ENCODE assay signal across 9 cellular contexts in the genomic region with DNA sequence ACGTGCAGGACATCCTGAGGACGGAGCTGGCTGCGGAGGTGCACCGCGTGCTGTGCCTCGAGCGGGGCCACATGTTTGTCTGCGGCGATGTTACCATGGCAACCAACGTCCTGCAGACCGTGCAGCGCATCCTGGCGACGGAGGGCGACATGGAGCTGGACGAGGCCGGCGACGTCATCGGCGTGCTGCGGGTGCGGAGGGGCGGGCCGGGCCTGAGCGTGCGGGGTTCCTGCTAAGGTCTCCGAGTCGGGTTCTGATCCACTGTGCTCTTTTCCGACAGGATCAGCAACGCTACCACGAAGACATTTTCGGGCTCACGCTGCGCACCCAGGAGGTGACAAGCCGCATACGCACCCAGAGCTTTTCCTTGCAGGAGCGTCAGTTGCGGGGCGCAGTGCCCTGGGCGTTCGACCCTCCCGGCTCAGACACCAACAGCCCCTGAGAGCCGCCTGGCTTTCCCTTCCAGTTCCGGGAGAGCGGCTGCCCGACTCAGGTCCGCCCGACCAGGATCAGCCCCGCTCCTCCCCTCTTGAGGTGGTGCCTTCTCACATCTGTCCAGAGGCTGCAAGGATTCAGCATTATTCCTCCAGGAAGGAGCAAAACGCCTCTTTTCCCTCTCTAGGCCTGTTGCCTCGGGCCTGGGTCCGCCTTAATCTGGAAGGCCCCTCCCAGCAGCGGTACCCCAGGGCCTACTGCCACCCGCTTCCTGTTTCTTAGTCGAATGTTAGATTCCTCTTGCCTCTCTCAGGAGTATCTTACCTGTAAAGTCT. TPM values are rescaled to one million over a fixed set of nuclear protein-coding genes. Genes with fewer than 3 reads are reported as not detected.
DNase-seq lines count a peak whose midpoint lies in the region; ATAC-seq and TF ChIP-seq lines count a peak whose summit lies in the region.
"Had no signal": no experiment of that assay in that cellular context is flagged by ENCODE, and none has a peak within 500 bp of the region (broad histone marks: within the 10 kb centered on the region; RNA-seq: fewer than 3 reads in every experiment).

No MANE protein-coding gene starts in this region.

- peak; percentile 83 for DNase-seq in Daoy (ENCODE audit: low read depth)
- DNase-seq in activated CD4-positive, CD25-positive, alpha-beta regulatory T cell treated with anti-CD3 and anti-CD28 coated beads, Interleukin-2, amount 50 U/mL, for 16 hours (ENCODE audit: low read depth, low spot score) = peak; percentile 79
- DNase-seq in caudate nucleus (lab: John Stamatoyannopoulos, UW) = peak in 56 of 61 donors; percentile 1 to 86 (median 50)
- DNase-seq in left colon = peak; percentile 70 to 82
- peak; percentile 64 to 75 (median 67) for DNase-seq in stimulated activated CD4-positive, alpha-beta T cell treated with anti-CD3 and anti-CD28 coated beads, TNF-alpha, amount 100 ng/mL, for 1 hour (ENCODE audit: low read depth in 3 of 3, low spot score in 1 of 3)
- DNase-seq in omental fat pad (ENCODE audit: low spot score) = no peak
- no peak for DNase-seq in GOT3 (lab: John Stamatoyannopoulos, UW)

- ATAC-seq in HG03135 (IDR thresholded peaks at IDR 0.05; ENCODE audit: unreplicated experiment) (peak; percentile 54), left colon (peak; percentile 5), omental fat pad (ENCODE audit: low FRiP score) (no peak)

- no peak overlapping the region for H3K27ac ChIP-seq in caudate nucleus (ENCODE audit: low read depth, low read length)

- intact Hi-C loops in left colon (cut with DNase I, micrococcal nuclease) = no loop called here

- no peak for TF ChIP-seq CTCF in omental fat pad (IDR thresholded peaks at IDR 0.05)

RNA-seq across cellular contexts. Expression of gene ATG9B, which starts 10.4 kb away (rescaled TPM):
- total RNA-seq in Daoy (2014; rRNA removed; shearing (Covaris generic)) = not detected in 2 replicates
- total RNA-seq in left colon = under 1 TPM in 1 of 2 donors, not detected in 1; 0.22 TPM
- total RNA-seq in omental fat pad = under 1 TPM in 1 of 4 donors, not detected in 3; 0.46 TPM
- total RNA-seq: HT1080 had no signal

RNA-seq across cellular contexts. Expression of gene ABCB8, which starts 14.3 kb away (rescaled TPM):
- 44.2 and 49.1 TPM in 2 replicates for total RNA-seq in Daoy (2014; rRNA removed; shearing (Covaris generic))
- total RNA-seq in left colon (10 to 100 TPM; 25.3 to 40.0 TPM), omental fat pad (10 to 100 TPM; 25.5 to 39.4 (median 31.6) TPM)

RNA-seq across cellular contexts. Expression of gene NOS3, which starts 23.1 kb away (rescaled TPM):
- 0.39 and 0.46 TPM in 2 replicates for total RNA-seq in Daoy (2014; rRNA removed; shearing (Covaris generic))
- total RNA-seq in left colon = 1 to 10 TPM; 2.7 to 5.4 TPM
- 10 to 100 TPM; 11.2 to 75.3 (median 25.2) TPM for total RNA-seq in omental fat pad

RNA-seq across cellular contexts. Expression of gene ASIC3, which starts 34.4 kb away (rescaled TPM):
- total RNA-seq in Daoy (2014; rRNA removed; shearing (Covaris generic)) = 0.12 and 1.5 TPM in 2 replicates
- total RNA-seq in left colon (1 to 10 TPM; 1.4 to 2.3 TPM), omental fat pad (1 to 10 TPM; 1.6 to 3.2 (median 2.3) TPM)

RNA-seq across cellular contexts. Expression of gene KCNH2, which starts 35.8 kb away (rescaled TPM):
- total RNA-seq in Daoy (2014; rRNA removed; shearing (Covaris generic)) = 0.80 and 1.3 TPM in 2 replicates
- 10 to 100 TPM in 1 of 2 donors, under 1 TPM in 1; 0.92 to 10.4 TPM for total RNA-seq in left colon
- under 1 TPM; 0.12 to 0.56 (median 0.47) TPM for total RNA-seq in omental fat pad

Comparison
In these comparisons a context has a peak if more than half of its experiments do, and no peak if none do; other contexts are left out.
1. DNase-seq: peak in Daoy (single experiment), activated CD4-positive, CD25-positive, alpha-beta regulatory T cell treated with anti-CD3 and anti-CD28 coated beads, Interleukin-2, amount 50 U/mL, for 16 hours (single experiment), caudate nucleus (56 of 61), left colon (2 of 2) and stimulated activated CD4-positive, alpha-beta T cell treated with anti-CD3 and anti-CD28 coated beads, TNF-alpha, amount 100 ng/mL, for 1 hour (3 of 3); none in omental fat pad (single experiment) and GOT3 (single experiment).